Comparison of ENCODE assay signal across 11 cellular contexts in genomic region chr1:161099090-161099802, GRCh38. TPM values are rescaled to one million over a fixed set of nuclear protein-coding genes. Genes with fewer than 3 reads are reported as not detected.
DNase-seq lines count a peak whose midpoint lies in the region; ATAC-seq, FAIRE-seq and TF ChIP-seq lines count a peak whose summit lies in the region.
"Had no signal": no experiment of that assay in that cellular context is flagged by ENCODE, and none has a peak within 500 bp of the region (broad histone marks: within the 10 kb centered on the region; RNA-seq: fewer than 3 reads in every experiment).

No MANE protein-coding gene starts in this region.

- no peak overlapping the region for H3K9ac ChIP-seq in endothelial cell of umbilical vein (replicated peaks; ENCODE audit: extremely low read depth, insufficient read depth, low read length)

- peak; percentile 31 for TF ChIP-seq POLR2A in endothelial cell of umbilical vein (IDR thresholded peaks at IDR 0.05; ENCODE audit: low read depth, low read length)

- no peaks in the 10 kb centered on the region for H3K9me1 ChIP-seq in endothelial cell of umbilical vein (replicated peaks; ENCODE audit: control insufficient read depth, extremely low read depth, insufficient read depth, low read length)

- CTCF ChIA-PET in Caco-2 (lab: Charles Lee) (interaction anchor here (0.7 to 3.9 kb wide), 4 partner anchors 18 to 101 kb away, joined by 3 to 32 read pairs (median 12); partner anchors contain the start of genes ARHGAP30, DEDD, NIT1 and PFDN2), OCI-LY7 (lab: Charles Lee; ENCODE audit: unreplicated experiment) (no interaction called here), endothelial cell of umbilical vein (lab: Charles Lee) (interaction anchor here (0.6 to 7.6 kb wide), 12 partner anchors 13 to 283 kb away, joined by 3 to 197 read pairs (median 8); partner anchors contain the start of genes DEDD and USF1)

- H3K27ac ChIP-seq in OCI-LY7 (ENCODE audit: low read depth, low read length, poor library complexity, severe bottlenecking), result no peak overlapping the region
- H3K27ac ChIP-seq in endothelial cell of umbilical vein (ENCODE audit: insufficient read depth, low read depth, low read length), result no peak overlapping the region
- no peak overlapping the region for H3K27ac ChIP-seq in pancreas

- no peak overlapping the region for H2AFZ ChIP-seq in OCI-LY7 (ENCODE audit: low read length)
- no peak overlapping the region for H2AFZ ChIP-seq in endothelial cell of umbilical vein (ENCODE audit: low read depth, low read length)

- no peak for DNase-seq in Caco-2
- DNase-seq in OCI-LY7 (ENCODE audit: low spot score), result no peak
- DNase-seq in endothelial cell of umbilical vein (ENCODE audit: low read depth, low spot score), result no peak
- no peak for DNase-seq in pancreas
- no peak for DNase-seq in NCI-H510A (lab: John Stamatoyannopoulos, UW)
- DNase-seq in NCI-H1092 (lab: John Stamatoyannopoulos, UW), result no peak
- DNase-seq in NCI-H69 (lab: John Stamatoyannopoulos, UW), result no peak
- DNase-seq: stimulated activated naive CD4-positive, alpha-beta T cell treated with Interleukin-2 at 50 U/mL for 16 hours had no signal

- whole genome bisulfite sequencing in pancreas, 2 donors, result 53 to 61% methylated on average over 9 of the region's 9 CpGs

- no peaks in the 10 kb centered on the region for H3K9me2 ChIP-seq in OCI-LY7 (ENCODE audit: insufficient read depth, low read length)

- dilution Hi-C loops in endothelial cell of umbilical vein (cut with MboI; ENCODE audit: extremely low pct_ligation_motif_present, low sequenced_read_pairs), result no loop called here

- BruUV-seq in Caco-2 (replicated peaks; lab: Mats Ljungman, UMichigan), result no TSS peak
- BruUV-seq in OCI-LY7 (replicated peaks; lab: Mats Ljungman, UMichigan), result no TSS peak
- no TSS peak for BruUV-seq in endothelial cell of umbilical vein (replicated peaks; lab: Mats Ljungman, UMichigan)

- FAIRE-seq in endothelial cell of umbilical vein (lab: Jason Lieb, UNC) (no peak), pancreas (lab: Jason Lieb, UNC) (no peak)
- FAIRE-seq: bronchial epithelial cell had no signal

- peaks cover 31% of the 10 kb centered on the region for H3K36me3 Mint-ChIP-seq in Caco-2 (ENCODE audit: insufficient read depth, unreplicated experiment)

- no peaks in the 10 kb centered on the region for H3K27me3 Mint-ChIP-seq in Caco-2 (ENCODE audit: insufficient read depth, unreplicated experiment)

- H3K79me2 ChIP-seq in OCI-LY7 (ENCODE audit: insufficient read depth, low read depth, low read length) (peaks cover 7% of the 10 kb centered on the region; the same call in 1 of the 2 replicates), endothelial cell of umbilical vein (ENCODE audit: control insufficient read depth, insufficient read depth, low read length) (peaks cover 15% of the 10 kb centered on the region)

- H4K20me1 ChIP-seq in OCI-LY7 (ENCODE audit: insufficient read depth, low read length), result 0 out of 2 replicates have a peak, but pooled peaks cover 4% of the 10 kb centered on the region
- no peaks in the 10 kb centered on the region for H4K20me1 ChIP-seq in endothelial cell of umbilical vein (replicated peaks; ENCODE audit: control insufficient read depth, extremely low read depth, insufficient read depth, low read length)

- no peaks in the 10 kb centered on the region for H3K9me3 Mint-ChIP-seq in Caco-2 (ENCODE audit: unreplicated experiment)

- POLR2A ChIA-PET in Caco-2 (lab: Charles Lee) (interaction anchor here (1.0 to 1.5 kb wide), 3 partner anchors 34 to 78 kb away, joined by 3 to 7 read pairs (median 4); partner anchors contain the start of genes F11R and USF1), OCI-LY7 (lab: Charles Lee) (interaction anchor here (0.5 to 0.7 kb wide), 4 partner anchors 36 to 126 kb away, joined by 4 to 5 read pairs (median 4); no protein-coding TSS in a partner anchor), endothelial cell of umbilical vein (lab: Charles Lee) (no interaction called here)

- no peaks in the 10 kb centered on the region for H3K9me3 ChIP-seq in Caco-2
- H3K9me3 ChIP-seq in OCI-LY7 (ENCODE audit: low read length), result no peaks in the 10 kb centered on the region
- no peaks in the 10 kb centered on the region for H3K9me3 ChIP-seq in endothelial cell of umbilical vein (replicated peaks; ENCODE audit: control insufficient read depth, insufficient read depth, low read length)
- H3K9me3 ChIP-seq in pancreas, result no peaks in the 10 kb centered on the region

- peaks cover 16% of the 10 kb centered on the region for H3K4me1 Mint-ChIP-seq in Caco-2 (ENCODE audit: low read depth, unreplicated experiment)

- H3K27me3 ChIP-seq in Caco-2 (replicated peaks; ENCODE audit: control insufficient read depth, insufficient read depth, low read length) (no peaks in the 10 kb centered on the region), endothelial cell of umbilical vein (ENCODE audit: control insufficient read depth in 2 of 2, insufficient read depth in 2 of 2, low read length in 2 of 2) (no peaks in the 10 kb centered on the region), pancreas (no peaks in the 10 kb centered on the region)

- H3K4me1 ChIP-seq in Caco-2 (no peaks in the 10 kb centered on the region), OCI-LY7 (ENCODE audit: insufficient read depth, low read length, poor library complexity, severe bottlenecking) (peaks cover 29% of the 10 kb centered on the region), endothelial cell of umbilical vein (ENCODE audit: control insufficient read depth, extremely low read depth, insufficient read depth, low read length) (peaks cover 8% of the 10 kb centered on the region), pancreas (peaks cover 0 to 10% (median 3%) of the 10 kb centered on the region in 3 donors)

- no peak for ATAC-seq in pancreas
- ATAC-seq in HG02852 (IDR thresholded peaks at IDR 0.05; ENCODE audit: unreplicated experiment), result no peak

- no peak for TF ChIP-seq CTCF in Caco-2 (IDR thresholded peaks at IDR 0.05; ENCODE audit: insufficient read depth in 1 of 2, low read depth in 1 of 2, low read length in 1 of 2, severe bottlenecking in 1 of 2, unreplicated experiment in 1 of 2)
- TF ChIP-seq CTCF in OCI-LY7 (conservative IDR thresholded peaks at IDR 0.05; ENCODE audit: low read length), result no peak
- no peak for TF ChIP-seq CTCF in endothelial cell of umbilical vein (IDR thresholded peaks at IDR 0.05; ENCODE audit: extremely low read depth in 1 of 2, insufficient read depth in 1 of 2, low read depth in 1 of 2, low read length in 2 of 2)
- TF ChIP-seq CTCF in pancreas (IDR thresholded peaks at IDR 0.05), result no peak

- H3K27ac Mint-ChIP-seq in Caco-2 (ENCODE audit: unreplicated experiment), result peak overlapping the region; percentile 6

- H3K4me3 ChIP-seq in Caco-2 (ENCODE audit: low read depth, low read length) (peak overlapping the region; percentile 60), OCI-LY7 (ENCODE audit: low read depth, low read length, poor library complexity, severe bottlenecking) (no peak overlapping the region), endothelial cell of umbilical vein (replicated peaks in 1 of 3; ENCODE audit: insufficient read depth in 1 of 3, low read depth in 1 of 3, low read length in 3 of 3) (no peak overlapping the region), pancreas (peak overlapping the region in 3 of 4 donors; percentile 69 to 86 (median 83))

- intact Hi-C loops in Caco-2 (cut with micrococcal nuclease; ENCODE audit: unreplicated experiment) (loop anchor here (5.0 kb wide), 2 partner anchors 37 to 147 kb away; partner anchors contain the start of gene ITLN2), OCI-LY7 (cut with micrococcal nuclease; ENCODE audit: unreplicated experiment) (loop anchor here (10.0 kb wide), 1 partner anchor 264 kb away; no protein-coding TSS in a partner anchor), endothelial cell of umbilical vein (cut with micrococcal nuclease) (loop anchor here (5.0 kb wide), 1 partner anchor 372 kb away; no protein-coding TSS in a partner anchor), pancreas (cut with DNase I) (loop anchor here in 1 of 3 donors (10.0 kb wide), 1 partner anchor 104 kb away; no protein-coding TSS in a partner anchor)

- peak overlapping the region; percentile 70 for H3K4me3 Mint-ChIP-seq in Caco-2 (ENCODE audit: unreplicated experiment)

- H3K4me2 ChIP-seq in OCI-LY7 (ENCODE audit: low read length) (peak overlapping the region; percentile 63), endothelial cell of umbilical vein (ENCODE audit: insufficient read depth, low read length) (no peak overlapping the region)

- H3K36me3 ChIP-seq in Caco-2 (ENCODE audit: control insufficient read depth, insufficient read depth, low read length), result no peaks in the 10 kb centered on the region; the same call in 1 of the 2 replicates
- H3K36me3 ChIP-seq in OCI-LY7 (ENCODE audit: insufficient read depth, low read length), result peaks cover 46% of the 10 kb centered on the region
- H3K36me3 ChIP-seq in endothelial cell of umbilical vein (ENCODE audit: control insufficient read depth in 2 of 2, extremely low read depth in 1 of 2, insufficient read depth in 2 of 2, low read length in 2 of 2), result peaks cover 9 to 11% of the 10 kb centered on the region in 2 experiments
- H3K36me3 ChIP-seq in pancreas, result peaks cover 0 to 9% (median 0%) of the 10 kb centered on the region in 3 donors

RNA-seq across cellular contexts. Expression of gene KLHDC9, which starts 1.1 kb away (rescaled TPM):
- 2.0 and 2.2 TPM in 2 replicates for total RNA-seq in Caco-2 (2022)
- total RNA-seq in OCI-LY7 (2014; rRNA removed; shearing (Covaris generic)), result 0.95 and 2.7 TPM in 2 replicates
- 1.3 and 3.0 TPM in 2 replicates for total RNA-seq in OCI-LY7 (2022)
- 1.1 and 1.4 TPM in 2 replicates for total RNA-seq in endothelial cell of umbilical vein
- polyA plus RNA-seq in endothelial cell of umbilical vein, result 2.6 and 3.2 TPM in 2 replicates
- polyA plus RNA-seq in endothelial cell of umbilical vein (2011; cell fraction: cytosol; rRNA removed), result 2.0 and 2.2 TPM in 2 replicates
- 3.8 and 4.4 TPM in 2 replicates for polyA plus RNA-seq in endothelial cell of umbilical vein (2011; cell fraction: nucleus; rRNA removed)
- polyA plus RNA-seq in endothelial cell of umbilical vein (2012), result 0.40 and 1.3 TPM in 2 replicates
- polyA minus RNA-seq in endothelial cell of umbilical vein, result 1.1 TPM in 1 of 2 replicates, not detected in the other
- polyA minus RNA-seq in endothelial cell of umbilical vein (2011; cell fraction: cytosol; rRNA and poly(A)+ RNA removed), result 1.1 TPM
- 0.87 TPM in 1 of 2 replicates, not detected in the other for polyA minus RNA-seq in endothelial cell of umbilical vein (2011; cell fraction: nucleus; rRNA and poly(A)+ RNA removed)
- total RNA-seq in pancreas, result 1 to 10 TPM; 3.2 to 7.9 (median 6.2) TPM
- polyA plus RNA-seq in pancreas, result 10 to 100 TPM in 1 of 2 donors, 1 to 10 TPM in 1; 8.6 to 19.3 TPM
- total RNA-seq: SK-MEL-5 had no signal

RNA-seq across cellular contexts. Expression of gene NECTIN4, which starts 9.9 kb away (rescaled TPM):
- total RNA-seq in Caco-2 (2022) (0.20 and 0.74 TPM in 2 replicates), OCI-LY7 (2022) (not detected in 2 replicates), endothelial cell of umbilical vein (0.37 and 0.58 TPM in 2 replicates), pancreas (1 to 10 TPM; 1.7 to 9.3 (median 3.5) TPM)
- total RNA-seq in OCI-LY7 (2014; rRNA removed; shearing (Covaris generic)), result not detected in 2 replicates
- polyA plus RNA-seq in endothelial cell of umbilical vein (0.15 and 0.29 TPM in 2 replicates), pancreas (1 to 10 TPM; 2.1 to 2.7 TPM)
- 0.13 and 0.15 TPM in 2 replicates for polyA plus RNA-seq in endothelial cell of umbilical vein (2011; cell fraction: cytosol; rRNA removed)
- polyA plus RNA-seq in endothelial cell of umbilical vein (2011; cell fraction: nucleus; rRNA removed), result 0.20 and 0.29 TPM in 2 replicates
- not detected in 2 replicates for polyA plus RNA-seq in endothelial cell of umbilical vein (2012)
- 0.11 TPM in 1 of 2 replicates, not detected in the other for polyA minus RNA-seq in endothelial cell of umbilical vein
- not detected for polyA minus RNA-seq in endothelial cell of umbilical vein (2011; cell fraction: cytosol; rRNA and poly(A)+ RNA removed)
- polyA minus RNA-seq in endothelial cell of umbilical vein (2011; cell fraction: nucleus; rRNA and poly(A)+ RNA removed), result not detected in 2 replicates

RNA-seq across cellular contexts. Expression of gene PFDN2, which starts 18.6 kb away (rescaled TPM):
- 80.0 and 88.0 TPM in 2 replicates for total RNA-seq in Caco-2 (2022)
- total RNA-seq in OCI-LY7 (2014; rRNA removed; shearing (Covaris generic)), result 52.7 and 55.6 TPM in 2 replicates
- total RNA-seq in OCI-LY7 (2022), result 79.5 and 95.3 TPM in 2 replicates
- total RNA-seq in endothelial cell of umbilical vein, result 99.5 and 104 TPM in 2 replicates
- 86.8 and 157 TPM in 2 replicates for polyA plus RNA-seq in endothelial cell of umbilical vein
- polyA plus RNA-seq in endothelial cell of umbilical vein (2011; cell fraction: cytosol; rRNA removed), result 171 and 232 TPM in 2 replicates
- 39.5 and 63.8 TPM in 2 replicates for polyA plus RNA-seq in endothelial cell of umbilical vein (2011; cell fraction: nucleus; rRNA removed)
- 160 and 179 TPM in 2 replicates for polyA plus RNA-seq in endothelial cell of umbilical vein (2012)
- 20.8 and 22.6 TPM in 2 replicates for polyA minus RNA-seq in endothelial cell of umbilical vein
- 26.3 TPM for polyA minus RNA-seq in endothelial cell of umbilical vein (2011; cell fraction: cytosol; rRNA and poly(A)+ RNA removed)
- 4.3 and 5.0 TPM in 2 replicates for polyA minus RNA-seq in endothelial cell of umbilical vein (2011; cell fraction: nucleus; rRNA and poly(A)+ RNA removed)
- total RNA-seq in pancreas, result 10 to 100 TPM in 5 of 6 donors, 1 to 10 TPM in 1; 9.8 to 24.8 (median 18.0) TPM
- polyA plus RNA-seq in pancreas, result 10 to 100 TPM; 63.8 to 91.6 TPM

RNA-seq across cellular contexts. Expression of gene NIT1, which starts 18.7 kb away (rescaled TPM):
- total RNA-seq in Caco-2 (2022) (41.8 and 42.1 TPM in 2 replicates), OCI-LY7 (2022) (46.5 and 53.1 TPM in 2 replicates), endothelial cell of umbilical vein (20.3 and 20.9 TPM in 2 replicates), pancreas (10 to 100 TPM; 17.9 to 25.1 (median 19.9) TPM)
- total RNA-seq in OCI-LY7 (2014; rRNA removed; shearing (Covaris generic)), result 30.2 and 42.7 TPM in 2 replicates
- polyA plus RNA-seq in endothelial cell of umbilical vein (26.5 and 28.2 TPM in 2 replicates), pancreas (10 to 100 TPM; 27.7 to 48.4 TPM)
- polyA plus RNA-seq in endothelial cell of umbilical vein (2011; cell fraction: cytosol; rRNA removed), result 21.0 and 21.6 TPM in 2 replicates
- 53.0 and 53.3 TPM in 2 replicates for polyA plus RNA-seq in endothelial cell of umbilical vein (2011; cell fraction: nucleus; rRNA removed)
- 21.1 and 26.4 TPM in 2 replicates for polyA plus RNA-seq in endothelial cell of umbilical vein (2012)
- polyA minus RNA-seq in endothelial cell of umbilical vein, result 22.9 and 26.2 TPM in 2 replicates
- 14.1 TPM for polyA minus RNA-seq in endothelial cell of umbilical vein (2011; cell fraction: cytosol; rRNA and poly(A)+ RNA removed)
- polyA minus RNA-seq in endothelial cell of umbilical vein (2011; cell fraction: nucleus; rRNA and poly(A)+ RNA removed), result 13.1 and 16.5 TPM in 2 replicates

RNA-seq across cellular contexts. Expression of gene ARHGAP30, which starts 29.6 kb away (rescaled TPM):
- not detected in 2 replicates for total RNA-seq in Caco-2 (2022)
- total RNA-seq in OCI-LY7 (2014; rRNA removed; shearing (Covaris generic)), result 56.2 and 62.9 TPM in 2 replicates
- 86.7 and 101 TPM in 2 replicates for total RNA-seq in OCI-LY7 (2022)
- not detected in 2 replicates for total RNA-seq in endothelial cell of umbilical vein
- polyA plus RNA-seq in endothelial cell of umbilical vein, result not detected in 2 replicates
- polyA plus RNA-seq in endothelial cell of umbilical vein (2011; cell fraction: cytosol; rRNA removed), result not detected in 2 replicates
- not detected in 2 replicates for polyA plus RNA-seq in endothelial cell of umbilical vein (2011; cell fraction: nucleus; rRNA removed)
- 0.08 and 0.15 TPM in 2 replicates for polyA plus RNA-seq in endothelial cell of umbilical vein (2012)
- polyA minus RNA-seq in endothelial cell of umbilical vein, result 0.08 TPM in 1 of 2 replicates, not detected in the other
- not detected for polyA minus RNA-seq in endothelial cell of umbilical vein (2011; cell fraction: cytosol; rRNA and poly(A)+ RNA removed)
- not detected in 2 replicates for polyA minus RNA-seq in endothelial cell of umbilical vein (2011; cell fraction: nucleus; rRNA and poly(A)+ RNA removed)
- 1 to 10 TPM in 4 of 6 donors, under 1 TPM in 2; 0.43 to 9.1 (median 1.9) TPM for total RNA-seq in pancreas
- 1 to 10 TPM in 1 of 2 donors, under 1 TPM in 1; 0.70 to 2.0 TPM for polyA plus RNA-seq in pancreas
- total RNA-seq: SK-MEL-5 had no signal

Comparison
In these comparisons a context has a peak if more than half of its experiments do, and no peak if none do; other contexts are left out.
1. H3K4me3 ChIP-seq: peak in Caco-2 (single experiment) and pancreas (3 of 4); none in OCI-LY7 (single experiment) and endothelial cell of umbilical vein (0 of 3).